ENCODE assay signal across 8 cellular contexts in the genomic region with DNA sequence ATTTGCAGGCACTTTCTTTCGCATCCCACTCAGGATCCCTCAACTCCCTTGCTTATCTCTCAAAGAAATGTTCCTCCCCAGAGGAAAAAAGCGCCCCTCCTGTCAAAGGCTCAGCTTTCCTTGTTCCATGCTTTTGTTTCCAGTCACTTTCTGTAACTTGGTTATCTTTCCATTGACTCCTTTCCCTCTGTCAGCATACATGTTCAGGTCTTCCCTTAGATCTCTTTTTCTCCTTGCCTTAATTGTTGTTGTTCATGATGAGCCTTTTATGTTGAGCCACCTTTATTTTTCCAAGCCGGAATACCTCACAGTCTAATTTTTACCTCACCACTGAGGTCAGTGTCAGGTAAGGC. TPM values are rescaled to one million over a fixed set of nuclear protein-coding genes. Genes with fewer than 3 reads are reported as not detected.
A peak's percentile ranks its signal among the peaks of the same experiment; 100 is the strongest.
DNase-seq lines count a peak whose midpoint lies in the region; ATAC-seq and TF ChIP-seq lines count a peak whose summit lies in the region.

No MANE protein-coding gene starts in this region.

- H3K27me3 ChIP-seq in HAP-1 (ENCODE audit: low read depth) (no peaks in the 10 kb centered on the region), iPS DF 6.9 (ENCODE audit: control insufficient read depth, insufficient read depth, low read length) (no peaks in the 10 kb centered on the region), skeletal muscle tissue (ENCODE audit: control insufficient read depth in 3 of 3, insufficient read depth in 3 of 3, low read length in 3 of 3) (no peaks in the 10 kb centered on the region)

- DNase-seq in HAP-1 (ENCODE audit: low spot score in 2 of 2) = no peak
- no peak for DNase-seq in iPS DF 6.9 (ENCODE audit: low read depth, low spot score)
- no peak for DNase-seq in NCI-H446 (lab: John Stamatoyannopoulos, UW)
- DNase-seq in substantia nigra (lab: John Stamatoyannopoulos, UW) = no peak
- DNase-seq in NCI-H2029 (lab: John Stamatoyannopoulos, UW) = no peak

- H3K36me3 ChIP-seq in HAP-1 (replicated peaks) (no peaks in the 10 kb centered on the region), iPS DF 6.9 (ENCODE audit: control insufficient read depth, insufficient read depth, low read length) (no peaks in the 10 kb centered on the region), skeletal muscle tissue (ENCODE audit: control insufficient read depth in 3 of 3, insufficient read depth in 3 of 3, low read length in 3 of 3) (no peaks in the 10 kb centered on the region)

- in situ Hi-C loops in HAP-1 (cut with MboI; ENCODE audit: low sequenced_read_pairs) = no loop called here

- peak overlapping the region; percentile 74 to 83 (median 79) for H3K9ac ChIP-seq in skeletal muscle tissue (ENCODE audit: low read depth in 1 of 3, low read length in 3 of 3)

- H3K4me3 ChIP-seq in HAP-1 (peak overlapping the region; percentile 36), iPS DF 6.9 (ENCODE audit: low read length) (peak overlapping the region; percentile 27; the same call in 1 of the 2 replicates), skeletal muscle tissue (ENCODE audit: low read length in 3 of 3) (peak overlapping the region; percentile 73 to 87 (median 84))

- ATAC-seq in GM21576 (IDR thresholded peaks at IDR 0.05; ENCODE audit: unreplicated experiment) = no peak

- no peak for TF ChIP-seq CTCF in VCaP (conservative IDR thresholded peaks at IDR 0.05)

- H3K27ac ChIP-seq in VCaP = peak overlapping the region; percentile 84
- H3K27ac ChIP-seq in iPS DF 6.9 (ENCODE audit: low read length) = no peak overlapping the region
- no peak overlapping the region for H3K27ac ChIP-seq in skeletal muscle tissue (ENCODE audit: low read depth, low read length)
- H3K27ac ChIP-seq in substantia nigra (ENCODE audit: low read depth, low read length, poor library complexity, severe bottlenecking) = no peak overlapping the region

- H3K9me3 ChIP-seq in HAP-1 = no peaks in the 10 kb centered on the region
- H3K9me3 ChIP-seq in iPS DF 6.9 (ENCODE audit: control insufficient read depth, insufficient read depth, low read length) = no peaks in the 10 kb centered on the region
- H3K9me3 ChIP-seq in skeletal muscle tissue (ENCODE audit: control insufficient read depth in 3 of 3, low read length in 3 of 3) = no peaks in the 10 kb centered on the region

- WGBS in iPS DF 6.9 (ENCODE audit: insufficient coverage, insufficient read length) = no CpG with 5 or more reads among the region's 3 CpGs

- peaks cover 5% of the 10 kb centered on the region for H3K4me1 ChIP-seq in HAP-1
- H3K4me1 ChIP-seq in iPS DF 6.9 (ENCODE audit: control insufficient read depth, insufficient read depth, low read length) = no peaks in the 10 kb centered on the region
- peaks cover 5 to 15% (median 9%) of the 10 kb centered on the region in 3 donors for H3K4me1 ChIP-seq in skeletal muscle tissue (ENCODE audit: control insufficient read depth in 3 of 3, insufficient read depth in 3 of 3, low read length in 3 of 3)

RNA-seq across cellular contexts. Expression of gene PODN, which starts 46.5 kb away (rescaled TPM):
- total RNA-seq in skeletal muscle tissue = 3.7 TPM

Comparison
In these comparisons a context has a peak if more than half of its experiments do, and no peak if none do; other contexts are left out.
1. H3K4me3 ChIP-seq: peak in every context shown above with its lines; median percentile 84 in skeletal muscle tissue; 36 in HAP-1; 27 in iPS DF 6.9.